16 cellular contexts compared by ENCODE assay signal in genomic region chr7:141312828-141313521, GRCh38.
DNase-seq lines count a peak whose midpoint lies in the region; ATAC-seq and TF ChIP-seq lines count a peak whose summit lies in the region.
"Had no signal": no experiment of that assay in that cellular context is flagged by ENCODE, and none has a peak within 500 bp of the region (broad histone marks: within the 10 kb centered on the region; RNA-seq: fewer than 3 reads in every experiment).

No MANE protein-coding gene starts in this region.

- in situ Hi-C loops in HAP-1 (cut with MboI; ENCODE audit: low sequenced_read_pairs) = no loop called here

- H3K9me3 ChIP-seq in right atrium auricular region = no peaks in the 10 kb centered on the region
- H3K9me3 ChIP-seq in HAP-1 = no peaks in the 10 kb centered on the region
- H3K9me3 ChIP-seq: BLaER1, Caco-2 had no signal

- DNase-seq in SIG-M5 treated with dmso at 0.1 percent for 504 hours (lab: John Stamatoyannopoulos, UW; ENCODE audit: unreplicated experiment) = peak; percentile 1
- no peak for DNase-seq in SIG-M5 (lab: John Stamatoyannopoulos, UW)
- DNase-seq in Right ventricle myocardium superior = no peak
- no peak for DNase-seq in right atrium auricular region (ENCODE audit: low spot score)
- DNase-seq in SKM-1 (lab: John Stamatoyannopoulos, UW; ENCODE audit: unreplicated experiment) = no peak
- no peak for DNase-seq in HAP-1 (ENCODE audit: low spot score in 2 of 2)
- DNase-seq: 8988T; AML-193; Caco-2; CD8-positive, alpha-beta memory T cell; DND-41; GF-D8; HCEC 1CT; HFFc6 had no signal

- intact Hi-C loops in Right ventricle myocardium superior (cut with DNase I) = no loop called here

- no peaks in the 10 kb centered on the region for H3K36me3 ChIP-seq in right atrium auricular region
- no peaks in the 10 kb centered on the region for H3K36me3 ChIP-seq in HAP-1 (replicated peaks)
- H3K36me3 ChIP-seq: BLaER1 had no signal

- H3K27ac ChIP-seq in right atrium auricular region = peak overlapping the region; percentile 13 to 77
- H3K27ac ChIP-seq: BLaER1 had no signal

- H3K27me3 ChIP-seq in right atrium auricular region (no peaks in the 10 kb centered on the region), HAP-1 (ENCODE audit: low read depth) (no peaks in the 10 kb centered on the region)
- H3K27me3 ChIP-seq: BLaER1 had no signal

- H3K4me1 ChIP-seq in right atrium auricular region = peaks cover 0 to 22% of the 10 kb centered on the region in 2 donors
- no peaks in the 10 kb centered on the region for H3K4me1 ChIP-seq in HAP-1
- H3K4me1 ChIP-seq: BLaER1, Caco-2 had no signal

- peak; percentile 52 for ATAC-seq in Right ventricle myocardium superior (ENCODE audit: poor library complexity)
- ATAC-seq in HG03460 (IDR thresholded peaks at IDR 0.05; ENCODE audit: unreplicated experiment) = no peak

- no peak for TF ChIP-seq CTCF in right atrium auricular region (IDR thresholded peaks at IDR 0.05)

- H3K4me3 ChIP-seq in right atrium auricular region (no peak overlapping the region), HAP-1 (no peak overlapping the region)
- H3K4me3 ChIP-seq: BLaER1 had no signal
